Comparison of ENCODE assay signal across 8 cellular contexts in genomic region chr6:158660331-158660730, GRCh38. TPM values are rescaled to one million over a fixed set of nuclear protein-coding genes. Genes with fewer than 3 reads are reported as not detected.
DNase-seq lines count a peak whose midpoint lies in the region; ATAC-seq and TF ChIP-seq lines count a peak whose summit lies in the region.

No MANE protein-coding gene starts in this region.

- peaks cover 22% of the 10 kb centered on the region for H3K4me1 Mint-ChIP-seq in T-helper 17 cell
- peaks cover 25 to 32% of the 10 kb centered on the region in 2 donors for H3K4me1 Mint-ChIP-seq in effector memory CD8-positive, alpha-beta T cell (ENCODE audit: low read depth in 2 of 2)

- H3K27ac ChIP-seq in MM.1S (ENCODE audit: low read length) (no peak overlapping the region), psoas muscle (no peak overlapping the region)

- no peaks in the 10 kb centered on the region for H3K9me3 Mint-ChIP-seq in effector memory CD8-positive, alpha-beta T cell

- no peak overlapping the region for H3K9ac ChIP-seq in MM.1S (ENCODE audit: low read length)

- no peaks in the 10 kb centered on the region for H3K27me3 Mint-ChIP-seq in T-helper 17 cell
- H3K27me3 Mint-ChIP-seq in effector memory CD8-positive, alpha-beta T cell: no peaks in the 10 kb centered on the region

- H3K36me3 ChIP-seq in MM.1S (replicated peaks; ENCODE audit: insufficient read depth, low read length): no peaks in the 10 kb centered on the region
- no peaks in the 10 kb centered on the region for H3K36me3 ChIP-seq in psoas muscle (ENCODE audit: insufficient read depth in 1 of 2, low read depth in 1 of 2)

- peak; percentile 53 for TF ChIP-seq CTCF in MM.1S (IDR thresholded peaks at IDR 0.05; ENCODE audit: low read length)
- TF ChIP-seq CTCF in psoas muscle (IDR thresholded peaks at IDR 0.05): peak; percentile 31

- peaks cover 3% of the 10 kb centered on the region for H3K36me3 Mint-ChIP-seq in T-helper 17 cell (ENCODE audit: low read depth)
- peaks cover 77% of the 10 kb centered on the region for H3K36me3 Mint-ChIP-seq in effector memory CD8-positive, alpha-beta T cell (ENCODE audit: insufficient read depth)

- H3K9me3 ChIP-seq in MM.1S (replicated peaks; ENCODE audit: insufficient read depth, low read length) (no peaks in the 10 kb centered on the region), T-helper 17 cell (ENCODE audit: control insufficient read depth, low read length, poor library complexity, severe bottlenecking) (no peaks in the 10 kb centered on the region), psoas muscle (no peaks in the 10 kb centered on the region)

- peak overlapping the region; percentile 78 for H3K27ac Mint-ChIP-seq in T-helper 17 cell
- peak overlapping the region; percentile 74 to 82 for H3K27ac Mint-ChIP-seq in effector memory CD8-positive, alpha-beta T cell

- H3K27me3 ChIP-seq in MM.1S (replicated peaks; ENCODE audit: insufficient read depth, low read length) (no peaks in the 10 kb centered on the region), psoas muscle (ENCODE audit: insufficient read depth in 3 of 3, low read length in 2 of 3) (no peaks in the 10 kb centered on the region)

- 44 to 59% (median 59%) methylated on average over 10 of the region's 10 CpGs for WGBS in psoas muscle, 3 donors

- H2AFZ ChIP-seq in MM.1S (ENCODE audit: low read length): no peak overlapping the region

- H4K20me1 ChIP-seq in MM.1S (ENCODE audit: insufficient read depth, low read length): no peaks in the 10 kb centered on the region

- no peaks in the 10 kb centered on the region for H3K9me2 ChIP-seq in MM.1S (replicated peaks; ENCODE audit: insufficient read depth, low read length)

- no peak overlapping the region for H3K4me3 Mint-ChIP-seq in T-helper 17 cell
- peak overlapping the region in 1 of 2 donors; percentile 27 for H3K4me3 Mint-ChIP-seq in effector memory CD8-positive, alpha-beta T cell

- H3F3A ChIP-seq in MM.1S (ENCODE audit: insufficient read depth, low read length): no peaks in the 10 kb centered on the region

- ATAC-seq in T-helper 17 cell (peak; percentile 86), psoas muscle (no peak), HG02571 (IDR thresholded peaks at IDR 0.05; ENCODE audit: unreplicated experiment) (no peak)
- peak; percentile 84 for ATAC-seq in effector memory CD8-positive, alpha-beta T cell (replicated peaks)

- DNase-seq in stimulated activated CD4-positive, alpha-beta T cell treated with anti-CD3 and anti-CD28 coated beads, Interleukin-15, amount 100 ng/mL, for 24 hours: peak; percentile 49
- no peak for DNase-seq in stimulated activated CD4-positive, alpha-beta T cell treated with anti-CD3 and anti-CD28 coated beads, Interleukin-2, amount 100 ng/mL, for 48 hours
- peak; percentile 49 for DNase-seq in MM.1S
- DNase-seq in T-helper 17 cell: peak; percentile 19 to 35 (median 20)
- DNase-seq in effector memory CD8-positive, alpha-beta T cell: peak; percentile 21 to 38 (median 25)
- DNase-seq in psoas muscle: no peak
- DNase-seq in Ammon's horn (ENCODE audit: low spot score): no peak

- H3K4me1 ChIP-seq in MM.1S (ENCODE audit: low read length): no peaks in the 10 kb centered on the region
- H3K4me1 ChIP-seq in psoas muscle: peaks cover 20% of the 10 kb centered on the region

- intact Hi-C loops in psoas muscle (cut with DNase I): loop anchor here in 1 of 2 donors (5.0 kb wide), 1 partner anchor 37 kb away; no protein-coding TSS in a partner anchor

- no peak overlapping the region for H3K4me3 ChIP-seq in MM.1S (ENCODE audit: low read length)
- H3K4me3 ChIP-seq in psoas muscle: no peak overlapping the region

- no peaks in the 10 kb centered on the region for H3K79me2 ChIP-seq in MM.1S (ENCODE audit: low read length)

- no peak overlapping the region for H3K4me2 ChIP-seq in MM.1S (ENCODE audit: low read depth, low read length)

RNA-seq across cellular contexts. Expression of gene SYTL3, which starts 10.5 kb away (rescaled TPM):
- total RNA-seq in T-helper 17 cell (10 to 100 TPM; 28.9 to 36.1 TPM), psoas muscle (10 to 100 TPM in 2 of 4 donors, 1 to 10 TPM in 2; 1.9 to 17.3 (median 11.0) TPM)
- 1 to 10 TPM; 1.7 to 4.1 (median 2.2) TPM for polyA plus RNA-seq in psoas muscle

RNA-seq across cellular contexts. Expression of gene DYNLT1, which starts 15.8 kb away (rescaled TPM):
- total RNA-seq in T-helper 17 cell (100 to 1,000 TPM in 1 of 2 donors, 10 to 100 TPM in 1; 87.2 to 107 TPM), psoas muscle (100 to 1,000 TPM; 112 to 146 (median 135) TPM)
- polyA plus RNA-seq in psoas muscle: 100 to 1,000 TPM; 150 to 202 (median 177) TPM

Comparison
In these comparisons a context has a peak if more than half of its experiments do, and no peak if none do; other contexts are left out.
1. DNase-seq: peak in stimulated activated CD4-positive, alpha-beta T cell treated with anti-CD3 and anti-CD28 coated beads, Interleukin-15, amount 100 ng/mL, for 24 hours (single experiment), MM.1S (single experiment), T-helper 17 cell (3 of 3) and effector memory CD8-positive, alpha-beta T cell (3 of 3); none in stimulated activated CD4-positive, alpha-beta T cell treated with anti-CD3 and anti-CD28 coated beads, Interleukin-2, amount 100 ng/mL, for 48 hours (0 of 2), psoas muscle (0 of 2) and Ammon's horn (single experiment).
2. ATAC-seq: peak in T-helper 17 cell (single experiment) and effector memory CD8-positive, alpha-beta T cell (single experiment); none in psoas muscle (0 of 4) and HG02571 (single experiment).